Comparison of ENCODE assay signal across 22 cellular contexts in genomic region chr4:2356123-2357069, GRCh38.
DNase-seq lines count a peak whose midpoint lies in the region; ATAC-seq and TF ChIP-seq lines count a peak whose summit lies in the region.
"Had no signal": no experiment of that assay in that cellular context is flagged by ENCODE, and none has a peak within 500 bp of the region (broad histone marks: within the 10 kb centered on the region; RNA-seq: fewer than 3 reads in every experiment).

No MANE protein-coding gene starts in this region.

- intact Hi-C loops in Panc1 (cut with micrococcal nuclease; ENCODE audit: unreplicated experiment) = no loop called here
- intact Hi-C loops in sigmoid colon (cut with DNase I) = no loop called here

- in situ Hi-C loops in Panc1 (cut with HindIII; ENCODE audit: low pct_unique_long_range_greater_than_20kb, low sequenced_read_pairs) = no loop called here

- H4K20me1 ChIP-seq in neural progenitor cell (ENCODE audit: low read depth) = no peaks in the 10 kb centered on the region

- peaks cover 27 to 35% of the 10 kb centered on the region in 2 donors for H3K4me1 Mint-ChIP-seq in immature natural killer cell
- peaks cover 16% of the 10 kb centered on the region for H3K4me1 Mint-ChIP-seq in neural progenitor cell
- H3K4me1 Mint-ChIP-seq in stimulated activated memory B cell treated with anti-CD40 and anti-IgM and Interleukin-4, amounts not matched to agents 10 μg/mL and 1 μg/mL and 100 μg/mL, for 72 hours = peaks cover 11% of the 10 kb centered on the region

- H3K4me3 ChIP-seq in H7 (ENCODE audit: insufficient read depth, low read depth, low read length) (no peak overlapping the region), Panc1 (ENCODE audit: low read depth in 2 of 2, low read length in 2 of 2) (no peak overlapping the region), sigmoid colon (no peak overlapping the region), neural progenitor cell (no peak overlapping the region)
- H3K4me3 ChIP-seq: SJCRH30, smooth muscle cell, thyroid gland had no signal

- H3K27me3 Mint-ChIP-seq in immature natural killer cell (ENCODE audit: low read depth in 3 of 3) (peaks cover 0 to 5% (median 2%) of the 10 kb centered on the region in 3 donors), neural progenitor cell (ENCODE audit: insufficient read depth, low read depth) (peaks cover 4% of the 10 kb centered on the region)
- no peaks in the 10 kb centered on the region for H3K27me3 Mint-ChIP-seq in stimulated activated memory B cell treated with anti-CD40 and anti-IgM and Interleukin-4, amounts not matched to agents 10 μg/mL and 1 μg/mL and 100 μg/mL, for 72 hours

- CTCF ChIA-PET in Panc1 (lab: Charles Lee) = no interaction called here

- no peaks in the 10 kb centered on the region for H3K36me3 ChIP-seq in H7 (replicated peaks; ENCODE audit: control insufficient read depth, insufficient read depth, low read length)
- no peaks in the 10 kb centered on the region for H3K36me3 ChIP-seq in Panc1 (ENCODE audit: control insufficient read depth, insufficient read depth, low read length)
- no peaks in the 10 kb centered on the region for H3K36me3 ChIP-seq in sigmoid colon
- H3K36me3 ChIP-seq in neural progenitor cell = no peaks in the 10 kb centered on the region
- H3K36me3 ChIP-seq: SJCRH30, thyroid gland had no signal

- BruUV-seq in Panc1 (replicated peaks; lab: Mats Ljungman, UMichigan) = no TSS peak

- POLR2A ChIA-PET in Panc1 (lab: Charles Lee) = no interaction called here

- no peaks in the 10 kb centered on the region for H3K79me2 ChIP-seq in neural progenitor cell (ENCODE audit: low read depth)

- H3K27ac ChIP-seq in Panc1 (ENCODE audit: low read length) (no peak overlapping the region), sigmoid colon (no peak overlapping the region), neural progenitor cell (no peak overlapping the region)
- H3K27ac ChIP-seq: SJCRH30, thyroid gland had no signal

- no peak overlapping the region for H3K9ac ChIP-seq in neural progenitor cell

- no peak overlapping the region for H2AFZ ChIP-seq in neural progenitor cell (replicated peaks)

- H3K9me3 ChIP-seq in Panc1 (ENCODE audit: control insufficient read depth, insufficient read depth, low read depth, low read length) (no peaks in the 10 kb centered on the region), sigmoid colon (no peaks in the 10 kb centered on the region), neural progenitor cell (ENCODE audit: low read depth) (no peaks in the 10 kb centered on the region)
- H3K9me3 ChIP-seq: SJCRH30, thyroid gland had no signal

- H3K4me2 ChIP-seq in neural progenitor cell = no peak overlapping the region
- H3K4me2 ChIP-seq: smooth muscle cell had no signal

- peak; percentile 63 for DNase-seq in H7
- DNase-seq in Panc1 (ENCODE audit: low read depth, low spot score) = no peak
- no peak for DNase-seq in immature natural killer cell
- DNase-seq in sigmoid colon = peak; percentile 48
- DNase-seq in neural progenitor cell (ENCODE audit: low spot score) = no peak
- no peak for DNase-seq in activated CD4-positive, CD25-positive, alpha-beta regulatory T cell treated with anti-CD3 and anti-CD28 coated beads, Interleukin-2, amount 50 U/mL, for 72 hours
- DNase-seq in NCI-H187 (lab: John Stamatoyannopoulos, UW) = no peak
- DNase-seq: activated CD4-positive, alpha-beta T cell treated with anti-CD3 and anti-CD28 coated beads for 48 hours; activated naive CD4-positive, alpha-beta T cell treated with anti-CD3 and anti-CD28 coated beads, Interleukin-2, amount 50 U/mL, for 16 hours; activated T-cell treated with anti-CD3 and anti-CD28 coated beads, Interleukin-2, amount 50 U/mL, for 48 hours; dermis blood vessel endothelial cell; HFFc6; left cardiac atrium; mesenchymal stem cell; NCI-H1105 treated with DMSO at 0.1 percent for 48 hours; NCI-H2107; occipital lobe; SJCRH30; stimulated activated naive CD8-positive, alpha-beta T cell treated with anti-CD3 and anti-CD28 coated beads, Interleukin-15, Interleukin-2, amounts not matched to agents 100 U/mL and 50 U/mL, for 24 hours; thyroid gland had no signal

- H3K27ac Mint-ChIP-seq in immature natural killer cell (peak overlapping the region in 5 of 6 donors; percentile 56 to 86 (median 64)), neural progenitor cell (no peak overlapping the region)
- H3K27ac Mint-ChIP-seq in stimulated activated memory B cell treated with anti-CD40 and anti-IgM and Interleukin-4, amounts not matched to agents 10 μg/mL and 1 μg/mL and 100 μg/mL, for 72 hours = no peak overlapping the region
- H3K27ac Mint-ChIP-seq: HFFc6 had no signal

- TF ChIP-seq CTCF in Panc1 (IDR thresholded peaks at IDR 0.05) = no peak
- no peak for TF ChIP-seq CTCF in sigmoid colon (IDR thresholded peaks at IDR 0.05)
- no peak for TF ChIP-seq CTCF in neural progenitor cell (IDR thresholded peaks at IDR 0.05)

- H3K27me3 ChIP-seq in H7 (ENCODE audit: control insufficient read depth, insufficient read depth, low read length) = no peaks in the 10 kb centered on the region
- H3K27me3 ChIP-seq in Panc1 (ENCODE audit: control insufficient read depth, insufficient read depth, low read length) = no peaks in the 10 kb centered on the region
- H3K27me3 ChIP-seq in sigmoid colon = no peaks in the 10 kb centered on the region
- H3K27me3 ChIP-seq in neural progenitor cell = no peaks in the 10 kb centered on the region
- H3K27me3 ChIP-seq: thyroid gland had no signal

- H3K36me3 Mint-ChIP-seq in immature natural killer cell (no peaks in the 10 kb centered on the region), neural progenitor cell (no peaks in the 10 kb centered on the region)
- H3K36me3 Mint-ChIP-seq in stimulated activated memory B cell treated with anti-CD40 and anti-IgM and Interleukin-4, amounts not matched to agents 10 μg/mL and 1 μg/mL and 100 μg/mL, for 72 hours = no peaks in the 10 kb centered on the region

- H3K4me3 Mint-ChIP-seq in immature natural killer cell (no peak overlapping the region), neural progenitor cell (no peak overlapping the region)
- H3K4me3 Mint-ChIP-seq in stimulated activated memory B cell treated with anti-CD40 and anti-IgM and Interleukin-4, amounts not matched to agents 10 μg/mL and 1 μg/mL and 100 μg/mL, for 72 hours = no peak overlapping the region
- H3K4me3 Mint-ChIP-seq: HFFc6 had no signal

- H3K9me3 Mint-ChIP-seq in immature natural killer cell = no peaks in the 10 kb centered on the region
- no peaks in the 10 kb centered on the region for H3K9me3 Mint-ChIP-seq in neural progenitor cell
- no peaks in the 10 kb centered on the region for H3K9me3 Mint-ChIP-seq in stimulated activated memory B cell treated with anti-CD40 and anti-IgM and Interleukin-4, amounts not matched to agents 10 μg/mL and 1 μg/mL and 100 μg/mL, for 72 hours
- H3K9me3 Mint-ChIP-seq: HFFc6 had no signal

- peak; percentile 37; the same call in 1 of the 2 replicates for ATAC-seq in Panc1
- no peak for ATAC-seq in stimulated activated memory B cell treated with anti-CD40 and anti-IgM and Interleukin-4, amounts not matched to agents 10 μg/mL and 1 μg/mL and 100 μg/mL, for 72 hours
- ATAC-seq: left cardiac atrium; stimulated activated naive CD8-positive, alpha-beta T cell treated with anti-CD3 and anti-CD28 coated beads, Interleukin-15, Interleukin-2, amounts not matched to agents 100 U/mL and 50 U/mL, for 24 hours had no signal

- TF ChIP-seq EP300 in sigmoid colon (IDR thresholded peaks at IDR 0.05) = no peak

- H3F3A ChIP-seq in neural progenitor cell (ENCODE audit: low read depth) = no peaks in the 10 kb centered on the region

- no peaks in the 10 kb centered on the region; the same call in 1 of the 2 replicates for H3K4me1 ChIP-seq in Panc1 (ENCODE audit: control insufficient read depth, insufficient read depth, low read length)
- H3K4me1 ChIP-seq in sigmoid colon = no peaks in the 10 kb centered on the region
- peaks cover 6% of the 10 kb centered on the region for H3K4me1 ChIP-seq in neural progenitor cell
- H3K4me1 ChIP-seq: SJCRH30, thyroid gland had no signal

- 80 to 83% methylated on average over 25 of the region's 25 CpGs for WGBS in sigmoid colon, 2 donors

- TF ChIP-seq POLR2A in sigmoid colon (IDR thresholded peaks at IDR 0.05) = no peak

Comparison
In these comparisons a context has a peak if more than half of its experiments do, and no peak if none do; other contexts are left out.
1. DNase-seq: peak in H7 (single experiment) and sigmoid colon (single experiment); none in Panc1 (single experiment), immature natural killer cell (0 of 3), neural progenitor cell (single experiment), activated CD4-positive, CD25-positive, alpha-beta regulatory T cell treated with anti-CD3 and anti-CD28 coated beads, Interleukin-2, amount 50 U/mL, for 72 hours (single experiment) and NCI-H187 (0 of 2).
2. H3K27ac Mint-ChIP-seq: peak in immature natural killer cell (5 of 6); none in neural progenitor cell (single experiment) and stimulated activated memory B cell treated with anti-CD40 and anti-IgM and Interleukin-4, amounts not matched to agents 10 μg/mL and 1 μg/mL and 100 μg/mL, for 72 hours (single experiment).